ENCODE assay signal across 18 cellular contexts in the genomic region with DNA sequence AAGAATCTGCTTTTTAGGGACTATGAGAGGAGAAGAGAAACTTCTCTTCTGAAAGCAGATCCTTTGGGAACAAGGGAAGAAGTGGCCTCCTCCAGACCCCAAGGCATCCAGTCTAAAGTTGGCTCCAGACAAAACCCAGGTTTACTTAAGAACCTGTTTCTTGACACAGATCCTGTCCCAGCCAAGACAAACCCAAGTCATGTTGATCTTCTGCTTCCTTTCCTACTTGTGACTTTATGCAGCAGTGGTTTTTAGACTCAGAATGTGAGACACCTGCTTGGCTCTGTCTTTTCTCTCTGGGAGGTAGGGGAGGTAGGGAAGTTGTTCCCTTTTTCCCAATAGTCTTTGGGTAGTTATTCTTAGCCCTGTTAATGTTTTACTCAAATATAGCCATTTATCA. TPM values are rescaled to one million over a fixed set of nuclear protein-coding genes. Genes with fewer than 3 reads are reported as not detected.
DNase-seq lines count a peak whose midpoint lies in the region; TF ChIP-seq lines count a peak whose summit lies in the region.
"Had no signal": no experiment of that assay in that cellular context is flagged by ENCODE, and none has a peak within 500 bp of the region (broad histone marks: within the 10 kb centered on the region; RNA-seq: fewer than 3 reads in every experiment).

No MANE protein-coding gene starts in this region.

- H3K4me1 Mint-ChIP-seq in MCF 10A (ENCODE audit: insufficient read depth, unreplicated experiment) (peaks cover 6% of the 10 kb centered on the region), immature natural killer cell (no peaks in the 10 kb centered on the region)

- in situ Hi-C loops in T47D (cut with HindIII; ENCODE audit: low pct_unique_long_range_greater_than_20kb, low sequenced_read_pairs) = no loop called here

- TF ChIP-seq CTCF in MCF 10A (IDR thresholded peaks at IDR 0.05; ENCODE audit: unreplicated experiment) (no peak), colonic mucosa (IDR thresholded peaks at IDR 0.05) (no peak), thyroid gland (IDR thresholded peaks at IDR 0.05) (no peak), spleen (IDR thresholded peaks at IDR 0.05 in 8 of 11, conservative IDR thresholded peaks at IDR 0.05 in 3 of 11) (no peak)

- no peaks in the 10 kb centered on the region for H3K9me3 ChIP-seq in colonic mucosa
- H3K9me3 ChIP-seq in mucosa of rectum (ENCODE audit: control insufficient read depth in 2 of 2, low read length in 2 of 2) = no peaks in the 10 kb centered on the region
- H3K9me3 ChIP-seq in thyroid gland = no peaks in the 10 kb centered on the region
- no peaks in the 10 kb centered on the region for H3K9me3 ChIP-seq in spleen
- H3K9me3 ChIP-seq: BLaER1, SJSA1 had no signal

- no peaks in the 10 kb centered on the region for H3K27me3 Mint-ChIP-seq in MCF 10A (ENCODE audit: insufficient read depth, unreplicated experiment)
- H3K27me3 Mint-ChIP-seq in immature natural killer cell (ENCODE audit: low read depth in 3 of 3) = peaks cover 0 to 4% (median 2%) of the 10 kb centered on the region in 3 donors

- H3K9ac ChIP-seq in colonic mucosa (ENCODE audit: low read depth in 2 of 2, low read length in 2 of 2) = peak overlapping the region in 1 of 2 donors; percentile 6
- no peak overlapping the region for H3K9ac ChIP-seq in mucosa of rectum (ENCODE audit: low read depth in 1 of 2, low read length in 2 of 2)
- H3K9ac ChIP-seq: BLaER1 had no signal

- H3K4me3 Mint-ChIP-seq in MCF 10A (ENCODE audit: unreplicated experiment) (no peak overlapping the region), immature natural killer cell (no peak overlapping the region)

- BruUV-seq in MCF 10A (replicated peaks; lab: Mats Ljungman, UMichigan) = no TSS peak

- H3K27ac Mint-ChIP-seq in MCF 10A (ENCODE audit: low read depth, unreplicated experiment) (no peak overlapping the region), immature natural killer cell (no peak overlapping the region)

- CTCF ChIA-PET in MCF 10A (lab: Yijun Ruan, JAX) = no interaction called here

- H3K27me3 ChIP-seq in colonic mucosa = no peaks in the 10 kb centered on the region
- H3K27me3 ChIP-seq in mucosa of rectum (ENCODE audit: control insufficient read depth in 2 of 2, insufficient read depth in 2 of 2, low read length in 2 of 2) = no peaks in the 10 kb centered on the region
- no peaks in the 10 kb centered on the region for H3K27me3 ChIP-seq in thyroid gland
- H3K27me3 ChIP-seq in spleen (replicated peaks in 1 of 7) = no peaks in the 10 kb centered on the region
- H3K27me3 ChIP-seq: BLaER1, SJSA1 had no signal

- H3K4me1 ChIP-seq in colonic mucosa (no peaks in the 10 kb centered on the region), mucosa of rectum (ENCODE audit: control insufficient read depth in 2 of 2, insufficient read depth in 2 of 2, low read length in 2 of 2) (peaks cover 14 to 25% of the 10 kb centered on the region in 2 donors), thyroid gland (peaks cover 42 to 45% of the 10 kb centered on the region in 2 donors), spleen (no peaks in the 10 kb centered on the region)

- H3K9me3 Mint-ChIP-seq in MCF 10A (ENCODE audit: unreplicated experiment) (no peaks in the 10 kb centered on the region), immature natural killer cell (peaks cover 0 to 1% (median 0%) of the 10 kb centered on the region in 6 donors)
- H3K9me3 Mint-ChIP-seq: IgD-negative memory B cell had no signal

- POLR2A ChIA-PET in MCF 10A (lab: Yijun Ruan, JAX) = interaction anchor here (0.6 kb wide), 1 partner anchor 52 kb away, joined by 3 read pairs; no protein-coding TSS in a partner anchor

- H3K36me3 Mint-ChIP-seq in MCF 10A (ENCODE audit: insufficient read depth, unreplicated experiment) = no peaks in the 10 kb centered on the region
- H3K36me3 Mint-ChIP-seq in immature natural killer cell = peaks cover 0 to 7% (median 0%) of the 10 kb centered on the region in 3 donors
- H3K36me3 Mint-ChIP-seq: IgD-negative memory B cell had no signal

- TF ChIP-seq POLR2A in thyroid gland (IDR thresholded peaks at IDR 0.05) (no peak), spleen (IDR thresholded peaks at IDR 0.05) (no peak)

- H3K36me3 ChIP-seq in colonic mucosa (no peaks in the 10 kb centered on the region), mucosa of rectum (ENCODE audit: control insufficient read depth in 2 of 2, insufficient read depth in 2 of 2, low read length in 2 of 2) (no peaks in the 10 kb centered on the region), thyroid gland (no peaks in the 10 kb centered on the region), spleen (no peaks in the 10 kb centered on the region)
- H3K36me3 ChIP-seq: BLaER1, SJSA1 had no signal

- DNase-seq in T47D (ENCODE audit: low read depth in 1 of 2, low spot score in 1 of 2) (peak; percentile 37 to 97), MCF 10A (ENCODE audit: unreplicated experiment) (no peak), colonic mucosa (peak; percentile 53), thyroid gland (peak; percentile 20 to 39), immature natural killer cell (no peak), spleen (no peak), HUDEP-2 (lab: John Stamatoyannopoulos, UW; ENCODE audit: unreplicated experiment in 76 of 76) (no peak)
- DNase-seq: DMS 273 treated with DMSO at 0.1 percent for 48 hours, EL, NCI-H1417, NCI-H187 treated with DMSO at 0.1 percent for 48 hours, NCI-H69 had no signal

- H3K27ac ChIP-seq in colonic mucosa (peak overlapping the region; percentile 77), mucosa of rectum (ENCODE audit: low read depth in 2 of 2, low read length in 2 of 2) (peak overlapping the region; percentile 46 to 63), thyroid gland (peak overlapping the region; percentile 28 to 70 (median 55)), spleen (no peak overlapping the region)
- H3K27ac ChIP-seq: RWPE1, SJSA1 had no signal

- H3K4me3 ChIP-seq in colonic mucosa (no peak overlapping the region), mucosa of rectum (ENCODE audit: low read length in 2 of 2) (no peak overlapping the region), thyroid gland (replicated peaks in 1 of 3) (no peak overlapping the region), spleen (no peak overlapping the region)
- H3K4me3 ChIP-seq: BLaER1, SJSA1 had no signal

- intact Hi-C loops in MCF 10A (cut with micrococcal nuclease) (no loop called here), colonic mucosa (cut with DNase I) (no loop called here), thyroid gland (cut with DNase I) (no loop called here), spleen (cut with DNase I; ENCODE audit: low total_unique reads) (no loop called here)

RNA-seq across cellular contexts. Expression of gene ELAPOR1, which starts 38.3 kb away (rescaled TPM):
- total RNA-seq in MCF 10A (2022) (0.22 and 0.58 TPM in 2 replicates), colonic mucosa (100 to 1,000 TPM; 110 to 163 TPM), thyroid gland (10 to 100 TPM in 2 of 4 donors, 1 to 10 TPM in 2; 4.7 to 24.0 (median 12.3) TPM), spleen (10 to 100 TPM in 1 of 7 donors, 1 to 10 TPM in 6; 2.3 to 10.3 (median 5.5) TPM)
- polyA plus RNA-seq in immature natural killer cell (1 to 10 TPM in 2 of 3 donors, under 1 TPM in 1; 0.54 to 6.2 (median 3.0) TPM), spleen (under 1 TPM; 0.26 to 0.36 (median 0.32) TPM)
- total RNA-seq: OCI-LY7 had no signal

Comparison
In these comparisons a context has a peak if more than half of its experiments do, and no peak if none do; other contexts are left out.
1. DNase-seq: peak in T47D (2 of 2), colonic mucosa (single experiment) and thyroid gland (2 of 2); none in MCF 10A (single experiment), immature natural killer cell (0 of 3), spleen (single experiment) and HUDEP-2 (0 of 76).
2. H3K27ac ChIP-seq: peak in colonic mucosa (single experiment), mucosa of rectum (2 of 2) and thyroid gland (3 of 3); none in spleen (0 of 8).
3. RNA of gene ELAPOR1, which starts 38.3 kb away (total RNA-seq): 110 to 163 TPM in colonic mucosa; 4.7 to 24.0 TPM in thyroid gland, 2.3 to 10.3 TPM in spleen and 0.22 to 0.58 TPM in MCF 10A; every median in the first group is over 4 times any median in the second.